11 cellular contexts compared by ENCODE assay signal in genomic region chr7:76220185-76221057, GRCh38. TPM values are rescaled to one million over a fixed set of nuclear protein-coding genes. Genes with fewer than 3 reads are reported as not detected.
A peak's percentile ranks its signal among the peaks of the same experiment; 100 is the strongest.
DNase-seq lines count a peak whose midpoint lies in the region; ATAC-seq, FAIRE-seq and TF ChIP-seq lines count a peak whose summit lies in the region.
"Had no signal": no experiment of that assay in that cellular context is flagged by ENCODE, and none has a peak within 500 bp of the region (broad histone marks: within the 10 kb centered on the region; RNA-seq: fewer than 3 reads in every experiment).

No MANE protein-coding gene starts in this region.

- H3K9ac ChIP-seq in iPS-20b (ENCODE audit: low read depth, low read length) = peak overlapping the region; percentile 58; the same call in 1 of the 2 replicates

- H3K36me3 ChIP-seq in adrenal gland (replicated peaks in 1 of 2) = no peaks in the 10 kb centered on the region
- no peaks in the 10 kb centered on the region for H3K36me3 ChIP-seq in iPS-20b (ENCODE audit: insufficient read depth, low read depth, low read length)

- TF ChIP-seq RAD21 in A549 (conservative IDR thresholded peaks at IDR 0.05 in 1 of 2, IDR thresholded peaks at IDR 0.05 in 1 of 2) = peak; percentile 31 to 56; a peak in 3 of 5 replicates

- DNase-seq in A549 (ENCODE audit: low read depth in 1 of 2, low spot score in 1 of 2) (peak in 1 of 2 experiments; percentile 73), HCEC 1CT (peak; percentile 38), adrenal gland (peak; percentile 33 to 72 (median 53)), inferior parietal cortex (ENCODE audit: extremely low spot score) (no peak)
- DNase-seq in stimulated activated naive CD4-positive, alpha-beta T cell (lab: John Stamatoyannopoulos, UW) = no peak
- DNase-seq: immature natural killer cell; NK-92 treated with Interleukin-12 subunit alpha and Interleukin-12 subunit beta, amount 100 ng/mL, for 24 hours had no signal

- H3K27me3 ChIP-seq in adrenal gland = no peaks in the 10 kb centered on the region
- no peaks in the 10 kb centered on the region for H3K27me3 ChIP-seq in iPS-20b (ENCODE audit: insufficient read depth, low read length)

- peak; percentile 63 to 69 for ATAC-seq in A549
- no peak for ATAC-seq in HG03521 (IDR thresholded peaks at IDR 0.05; ENCODE audit: unreplicated experiment)
- no peak for ATAC-seq in HG03520 (IDR thresholded peaks at IDR 0.05; ENCODE audit: unreplicated experiment)
- ATAC-seq: activated T-helper 17 cell treated with anti-CD3 and anti-CD28 coated beads, Interleukin-2, amount 50 U/mL, for 72 hours had no signal

- H3K9me3 ChIP-seq in A549 = no peaks in the 10 kb centered on the region
- H3K9me3 ChIP-seq in adrenal gland (replicated peaks in 1 of 3) = no peaks in the 10 kb centered on the region
- H3K9me3 ChIP-seq in iPS-20b (ENCODE audit: insufficient read depth, low read depth, low read length) = no peaks in the 10 kb centered on the region

- no peak; the same call in 2 of the 3 replicates for TF ChIP-seq CTCF in A549 (IDR thresholded peaks at IDR 0.05)
- no peak for TF ChIP-seq CTCF in adrenal gland (IDR thresholded peaks at IDR 0.05)

- no peak overlapping the region for H3K4me3 ChIP-seq in A549
- H3K4me3 ChIP-seq in adrenal gland = no peak overlapping the region
- H3K4me3 ChIP-seq in iPS-20b (ENCODE audit: low read length) = peak overlapping the region; percentile 19; the same call in 1 of the 2 replicates

- CTCF ChIA-PET in A549 (lab: Yijun Ruan, JAX) = interaction anchor here (0.7 to 4.3 kb wide), 13 partner anchors 9 to 93 kb away, joined by 3 to 25 read pairs (median 5); partner anchors contain the start of gene SRRM3

- H3K27ac ChIP-seq in A549 = peak overlapping the region in 1 of 2 experiments; percentile 35; a peak in 3 of 6 replicates
- no peak overlapping the region for H3K27ac ChIP-seq in adrenal gland
- H3K27ac ChIP-seq in iPS-20b (ENCODE audit: low read length) = peak overlapping the region; percentile 55

- WGBS in A549 (ENCODE audit: missing lambda C conversion rate) = 23% methylated on average over 16 of the region's 16 CpGs
- WGBS in adrenal gland, 4 donors = 11 to 16% (median 14%) methylated on average over 13 to 16 of the region's 16 CpGs

- TF ChIP-seq POLR2A in A549 (IDR thresholded peaks at IDR 0.05; ENCODE audit: low read length) = no peak
- no peak for TF ChIP-seq POLR2A in adrenal gland (IDR thresholded peaks at IDR 0.05)

- POLR2A ChIA-PET in A549 (lab: Yijun Ruan, JAX) = no interaction called here

- peak overlapping the region; percentile 62 for H3K4me2 ChIP-seq in A549

- H3K4me1 ChIP-seq in A549 (peaks cover 12% of the 10 kb centered on the region), adrenal gland (replicated peaks in 1 of 2) (peaks cover 0 to 6% of the 10 kb centered on the region in 2 donors), iPS-20b (ENCODE audit: insufficient read depth, low read length) (peaks cover 31% of the 10 kb centered on the region)

- no peak for TF ChIP-seq EP300 in A549 (IDR thresholded peaks at IDR 0.05)

- no peak for FAIRE-seq in A549 (lab: Jason Lieb, UNC)

- intact Hi-C loops in adrenal gland (cut with DNase I) = no loop called here

TF ChIP-seq in A549, 52 proteins besides CTCF, POLR2A, EP300 and RAD21:
- no peak for TF ChIP-seq CBX2 (IDR thresholded peaks at IDR 0.05; ENCODE audit: borderline replicate concordance, low read depth)
- TF ChIP-seq RARB (CRISPR knock-in tag; IDR thresholded peaks at IDR 0.05) = no peak
- TF ChIP-seq FOSB (CRISPR knock-in tag; IDR thresholded peaks at IDR 0.05) = no peak
- peak; percentile 99 for TF ChIP-seq ZFP36 (IDR thresholded peaks at IDR 0.05; ENCODE audit: borderline replicate concordance, partially characterized antibody)
- no peak for TF ChIP-seq NFE2L2 (conservative IDR thresholded peaks at IDR 0.05; ENCODE audit: low read length)
- peak; percentile 29; the same call in 1 of the 3 replicates for TF ChIP-seq SMC3 (IDR thresholded peaks at IDR 0.05)

RNA-seq across cellular contexts. Expression of gene SRRM3, which starts 18.7 kb away (rescaled TPM):
- polyA plus RNA-seq in A549 (2011; rRNA removed) (2.4 and 3.0 TPM in 2 replicates), A549 (2017; fragmentation: RNase III; extraction: RNeasy Plus Mini Kit Qiagen cat#74134 plus additional on column Dnase treatment) (5.7 to 7.0 TPM (median 6.5 TPM) in 3 replicates), adrenal gland (100 to 1,000 TPM in 1 of 3 donors, 10 to 100 TPM in 1, 1 to 10 TPM in 1; 5.6 to 140 (median 43.3) TPM)
- polyA plus RNA-seq in A549 (2012; cell fraction: cytosol; rRNA removed) = 3.4 and 5.3 TPM in 2 replicates
- 6.8 and 6.9 TPM in 2 replicates for polyA plus RNA-seq in A549 (2012; cell fraction: nucleus; rRNA removed)
- 4.2 and 4.6 TPM in 2 replicates for polyA minus RNA-seq in A549 (2011; rRNA and poly(A)+ RNA removed)
- 10 to 100 TPM; 14.3 to 49.3 (median 33.3) TPM for total RNA-seq in adrenal gland
- polyA plus RNA-seq: immature natural killer cell had no signal

Comparison
In these comparisons a context has a peak if more than half of its experiments do, and no peak if none do; other contexts are left out.
1. ATAC-seq: peak in A549 (2 of 2); none in HG03521 (single experiment) and HG03520 (single experiment).
2. DNase-seq: peak in HCEC 1CT (single experiment) and adrenal gland (7 of 7); none in stimulated activated naive CD4-positive, alpha-beta T cell (0 of 6) and inferior parietal cortex (single experiment).